9 cellular contexts compared by ENCODE assay signal in the genomic region with DNA sequence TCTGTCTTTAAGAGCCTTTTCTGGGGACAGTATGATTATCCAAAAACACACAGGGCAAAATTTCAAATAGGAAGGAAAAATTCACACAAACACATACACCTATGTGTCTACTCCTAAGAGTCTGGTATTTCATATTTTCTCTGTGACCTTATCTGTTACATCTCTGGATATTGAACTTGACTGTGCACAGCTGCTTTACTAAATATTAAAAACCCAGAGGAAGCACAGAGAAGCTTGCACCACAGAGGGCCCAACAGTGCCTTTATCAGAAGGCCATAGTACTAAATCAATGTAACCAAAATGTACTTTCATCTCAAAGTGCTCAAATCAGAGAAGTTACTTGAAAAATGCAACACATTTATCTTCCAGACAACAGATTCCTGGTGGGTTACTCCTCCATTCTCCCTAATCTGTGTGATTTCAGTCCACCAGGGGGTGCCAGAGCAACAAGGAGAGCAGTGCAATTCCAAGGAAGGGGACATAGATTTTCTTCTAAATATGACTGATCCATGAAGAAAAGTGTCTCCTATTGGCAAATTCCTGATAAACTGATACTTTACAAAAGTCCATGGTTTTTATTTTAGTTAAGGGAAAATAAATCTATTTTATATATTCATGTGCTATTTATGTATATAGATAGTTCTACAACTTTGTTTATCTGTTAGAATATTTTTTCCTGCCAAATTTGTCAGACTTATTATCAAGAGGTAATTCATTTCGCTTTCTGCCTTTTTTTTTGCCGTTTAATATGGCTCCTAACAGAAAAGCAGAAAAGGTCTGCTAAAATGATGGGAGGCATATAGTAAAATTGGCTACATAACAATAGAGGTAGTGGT.
A peak's percentile ranks its signal among the peaks of the same experiment; 100 is the strongest.
DNase-seq lines count a peak whose midpoint lies in the region; ATAC-seq and TF ChIP-seq lines count a peak whose summit lies in the region.
"Had no signal": no experiment of that assay in that cellular context is flagged by ENCODE, and none has a peak within 500 bp of the region (broad histone marks: within the 10 kb centered on the region; RNA-seq: fewer than 3 reads in every experiment).

No MANE protein-coding gene starts in this region.

- H3K9me2 ChIP-seq in MM.1S (replicated peaks; ENCODE audit: insufficient read depth, low read length) = no peaks in the 10 kb centered on the region

- H3K36me3 Mint-ChIP-seq in mesothelial cell of epicardium = no peaks in the 10 kb centered on the region
- H3K36me3 Mint-ChIP-seq in stimulated activated memory B cell treated with anti-CD40 and anti-IgM and Interleukin-4, amounts not matched to agents 10 μg/mL and 1 μg/mL and 100 μg/mL, for 72 hours = no peaks in the 10 kb centered on the region

- H2AFZ ChIP-seq in MM.1S (ENCODE audit: low read length) = peak overlapping the region; percentile 63; the same call in 1 of the 2 replicates

- no peak overlapping the region for H3K27ac Mint-ChIP-seq in mesothelial cell of epicardium
- H3K27ac Mint-ChIP-seq in stimulated activated memory B cell treated with anti-CD40 and anti-IgM and Interleukin-4, amounts not matched to agents 10 μg/mL and 1 μg/mL and 100 μg/mL, for 72 hours = no peak overlapping the region

- CTCF ChIA-PET in RWPE1 (lab: Yijun Ruan, JAX) = interaction anchor here (0.6 to 1.1 kb wide), 2 partner anchors 9 to 10 kb away, joined by 3 read pairs; no protein-coding TSS in a partner anchor

- POLR2A ChIA-PET in RWPE1 (lab: Yijun Ruan, JAX; ENCODE audit: low non-redundant PET) = no interaction called here

- peaks cover 23% of the 10 kb centered on the region for H3F3A ChIP-seq in MM.1S (ENCODE audit: insufficient read depth, low read length)

- no peaks in the 10 kb centered on the region for H3K27me3 ChIP-seq in MM.1S (replicated peaks; ENCODE audit: insufficient read depth, low read length)
- H3K27me3 ChIP-seq: BLaER1 treated with 17β-estradiol and CSF1 and Interleukin-3, amounts not matched to agents 10 nM and 100 nM had no signal

- H3K4me3 Mint-ChIP-seq in mesothelial cell of epicardium = no peak overlapping the region
- H3K4me3 Mint-ChIP-seq in stimulated activated memory B cell treated with anti-CD40 and anti-IgM and Interleukin-4, amounts not matched to agents 10 μg/mL and 1 μg/mL and 100 μg/mL, for 72 hours = no peak overlapping the region

- peak overlapping the region; percentile 80; the same call in 1 of the 2 replicates for H3K27ac ChIP-seq in MM.1S (ENCODE audit: low read length)
- no peak overlapping the region for H3K27ac ChIP-seq in RWPE1

- peak overlapping the region; percentile 31; the same call in 1 of the 2 replicates for H3K4me2 ChIP-seq in MM.1S (ENCODE audit: low read depth, low read length)

- H3K4me1 Mint-ChIP-seq in mesothelial cell of epicardium = peaks cover 22% of the 10 kb centered on the region
- no peaks in the 10 kb centered on the region for H3K4me1 Mint-ChIP-seq in stimulated activated memory B cell treated with anti-CD40 and anti-IgM and Interleukin-4, amounts not matched to agents 10 μg/mL and 1 μg/mL and 100 μg/mL, for 72 hours

- peak overlapping the region; percentile 29; the same call in 1 of the 2 replicates for H3K9ac ChIP-seq in MM.1S (ENCODE audit: low read length)

- H3K27me3 Mint-ChIP-seq in mesothelial cell of epicardium (ENCODE audit: low read depth) = no peaks in the 10 kb centered on the region
- no peaks in the 10 kb centered on the region for H3K27me3 Mint-ChIP-seq in stimulated activated memory B cell treated with anti-CD40 and anti-IgM and Interleukin-4, amounts not matched to agents 10 μg/mL and 1 μg/mL and 100 μg/mL, for 72 hours

- H4K20me1 ChIP-seq in MM.1S (ENCODE audit: insufficient read depth, low read length) = no peaks in the 10 kb centered on the region
- H4K20me1 ChIP-seq: BLaER1 treated with 17β-estradiol and CSF1 and Interleukin-3, amounts not matched to agents 10 nM and 100 nM had no signal

- TF ChIP-seq CTCF in MM.1S (IDR thresholded peaks at IDR 0.05; ENCODE audit: low read length) (peak; percentile 69), RWPE1 (conservative IDR thresholded peaks at IDR 0.05; ENCODE audit: low read depth) (peak; percentile 79), mesothelial cell of epicardium (IDR thresholded peaks at IDR 0.05; ENCODE audit: unreplicated experiment) (peak; percentile 85)

- H3K4me3 ChIP-seq in MM.1S (ENCODE audit: low read length) = no peak overlapping the region; the same call in 1 of the 2 replicates
- H3K4me3 ChIP-seq: BLaER1 treated with 17β-estradiol and CSF1 and Interleukin-3, amounts not matched to agents 10 nM and 100 nM had no signal

- H3K9me3 Mint-ChIP-seq in mesothelial cell of epicardium = peaks cover 14% of the 10 kb centered on the region
- H3K9me3 Mint-ChIP-seq in stimulated activated memory B cell treated with anti-CD40 and anti-IgM and Interleukin-4, amounts not matched to agents 10 μg/mL and 1 μg/mL and 100 μg/mL, for 72 hours = no peaks in the 10 kb centered on the region

- no peaks in the 10 kb centered on the region for H3K36me3 ChIP-seq in MM.1S (replicated peaks; ENCODE audit: insufficient read depth, low read length)
- H3K36me3 ChIP-seq: BLaER1 treated with 17β-estradiol and CSF1 and Interleukin-3, amounts not matched to agents 10 nM and 100 nM had no signal

- H3K79me2 ChIP-seq in MM.1S (ENCODE audit: low read length) = no peaks in the 10 kb centered on the region

- DNase-seq in NOMO-1 treated with DMSO at 0.1 percent for 48 hours (lab: John Stamatoyannopoulos, UW; ENCODE audit: unreplicated experiment) = peak; percentile 11
- DNase-seq in NOMO-1 treated with dmso at 0.1 percent for 144 hours (lab: John Stamatoyannopoulos, UW; ENCODE audit: unreplicated experiment) = no peak
- DNase-seq in MM.1S = no peak
- peak; percentile 50 for DNase-seq in RWPE1 (ENCODE audit: low spot score)
- DNase-seq in epidermal melanocyte (ENCODE audit: insufficient read length, low spot score) = peak; percentile 62
- peak; percentile 57 to 81 for DNase-seq in mesothelial cell of epicardium (ENCODE audit: low spot score in 2 of 2, unreplicated experiment in 2 of 2)
- DNase-seq in ureter (ENCODE audit: low spot score) = peak; percentile 60

- H3K9me3 ChIP-seq in MM.1S (replicated peaks; ENCODE audit: insufficient read depth, low read length) = no peaks in the 10 kb centered on the region

- no peak for ATAC-seq in stimulated activated memory B cell treated with anti-CD40 and anti-IgM and Interleukin-4, amounts not matched to agents 10 μg/mL and 1 μg/mL and 100 μg/mL, for 72 hours

- peaks cover 31% of the 10 kb centered on the region for H3K4me1 ChIP-seq in MM.1S (ENCODE audit: low read length)

Comparison
In these comparisons a context has a peak if more than half of its experiments do, and no peak if none do; other contexts are left out.
1. DNase-seq: peak in NOMO-1 treated with DMSO at 0.1 percent for 48 hours (single experiment), RWPE1 (single experiment), epidermal melanocyte (single experiment), mesothelial cell of epicardium (2 of 2) and ureter (single experiment); none in NOMO-1 treated with dmso at 0.1 percent for 144 hours (single experiment) and MM.1S (single experiment).
2. Peak in every context shown above with its lines, with median percentiles within 50 percentile points of each other: CTCF ChIP-seq.